8 cellular contexts compared by ENCODE assay signal in the genomic region with DNA sequence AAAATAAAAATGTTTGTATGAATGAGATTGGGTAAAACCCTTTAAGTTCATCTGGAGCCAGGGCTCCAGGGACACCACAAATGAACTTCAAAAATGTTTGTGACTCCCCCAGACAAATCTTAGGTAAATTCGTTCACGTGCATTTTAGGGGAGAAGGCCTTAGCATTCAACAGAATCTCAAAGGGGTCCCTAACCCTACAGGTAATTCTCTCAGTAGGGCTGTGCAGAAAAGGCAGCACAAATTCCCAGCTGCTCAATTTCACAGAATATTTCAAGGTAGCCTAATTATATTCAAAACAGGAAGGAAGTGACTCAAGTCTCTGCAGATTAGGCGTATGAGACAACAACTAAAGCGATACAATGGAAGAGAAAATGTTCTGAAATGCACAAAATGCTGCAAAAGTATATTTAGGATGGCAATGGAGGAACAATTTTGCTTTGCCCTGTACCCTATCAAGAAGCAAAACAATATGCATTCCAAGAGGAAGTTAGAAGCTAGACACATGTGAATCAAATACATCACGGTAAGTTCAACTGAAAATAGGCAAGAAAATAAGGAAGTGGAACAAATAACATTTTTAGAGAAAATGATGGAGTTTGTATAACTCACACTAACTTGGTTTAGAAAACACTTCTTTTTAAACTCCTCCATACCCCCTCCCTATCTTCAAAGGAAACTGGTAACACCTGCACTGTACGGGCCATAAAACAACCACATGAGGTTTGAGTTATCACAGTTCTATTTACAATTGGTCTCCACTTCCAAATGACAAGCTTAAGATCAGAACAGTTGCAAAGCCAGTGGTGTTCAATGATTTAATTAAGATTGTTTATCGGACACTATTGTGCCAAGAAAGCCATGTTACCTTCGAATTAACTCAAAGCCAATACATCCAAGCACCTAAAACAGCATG. TPM values are rescaled to one million over a fixed set of nuclear protein-coding genes. Genes with fewer than 3 reads are reported as not detected.
A peak's percentile ranks its signal among the peaks of the same experiment; 100 is the strongest.
DNase-seq lines count a peak whose midpoint lies in the region; ATAC-seq and TF ChIP-seq lines count a peak whose summit lies in the region.

No MANE protein-coding gene starts in this region.

- no peak overlapping the region for H2AFZ ChIP-seq in Loucy (ENCODE audit: low read length)

- H3K9me2 ChIP-seq in Loucy (replicated peaks; ENCODE audit: low read depth, low read length), result no peaks in the 10 kb centered on the region

- H3F3A ChIP-seq in Loucy (ENCODE audit: low read depth), result no peaks in the 10 kb centered on the region

- H3K27me3 ChIP-seq in BE2C (no peaks in the 10 kb centered on the region), Loucy (ENCODE audit: insufficient read depth, low read length, poor library complexity, severe bottlenecking) (no peaks in the 10 kb centered on the region)

- peak overlapping the region; percentile 97 for H3K4me2 ChIP-seq in Loucy (ENCODE audit: low read depth, low read length, poor library complexity, severe bottlenecking)

- H3K4me3 ChIP-seq in BE2C (ENCODE audit: low read depth, low read length) (peak overlapping the region; percentile 93), Loucy (ENCODE audit: low read length, poor library complexity, severe bottlenecking) (peak overlapping the region; percentile 88), astrocyte of the spinal cord (ENCODE audit: low read depth, low read length) (peak overlapping the region; percentile 90), mucosa of descending colon (no peak overlapping the region)

- H3K9ac ChIP-seq in Loucy (ENCODE audit: low read depth, low read length, poor library complexity, severe bottlenecking), result peak overlapping the region; percentile 84

- DNase-seq in BE2C (no peak), astrocyte of the spinal cord (ENCODE audit: low read depth, low spot score) (peak; percentile 8), mucosa of descending colon (no peak), DMS153 (lab: John Stamatoyannopoulos, UW) (no peak), ACHN (no peak)

- peaks cover 69% of the 10 kb centered on the region for H3K79me2 ChIP-seq in Loucy (ENCODE audit: insufficient read depth, low read length)

- no peaks in the 10 kb centered on the region for H3K9me3 ChIP-seq in BE2C
- H3K9me3 ChIP-seq in Loucy (ENCODE audit: insufficient read depth, low read depth, low read length), result no peaks in the 10 kb centered on the region
- no peaks in the 10 kb centered on the region for H3K9me3 ChIP-seq in mucosa of descending colon

- TF ChIP-seq CTCF in BE2C (IDR thresholded peaks at IDR 0.05; ENCODE audit: low read depth, low read length) (no peak), Loucy (conservative IDR thresholded peaks at IDR 0.05; ENCODE audit: low read length) (no peak), astrocyte of the spinal cord (IDR thresholded peaks at IDR 0.05; ENCODE audit: low read depth, low read length) (no peak), mucosa of descending colon (IDR thresholded peaks at IDR 0.05) (no peak)

- intact Hi-C loops in mucosa of descending colon (cut with DNase I, micrococcal nuclease), result no loop called here

- ATAC-seq in mucosa of descending colon (peak; percentile 17), GM19463 (IDR thresholded peaks at IDR 0.05; ENCODE audit: unreplicated experiment) (no peak), esophagus mucosa (no peak)

- in situ Hi-C loops in astrocyte of the spinal cord (cut with HindIII; ENCODE audit: low sequenced_read_pairs), result no loop called here
- in situ Hi-C loops in ACHN (cut with HindIII; ENCODE audit: low pct_ligation_motif_present, low pct_unique_long_range_greater_than_20kb, low sequenced_read_pairs), result no loop called here

- peaks cover 37% of the 10 kb centered on the region for H4K20me1 ChIP-seq in Loucy (ENCODE audit: insufficient read depth, low read length, poor library complexity, severe bottlenecking)

- H3K36me3 ChIP-seq in BE2C, result no peaks in the 10 kb centered on the region
- H3K36me3 ChIP-seq in Loucy (ENCODE audit: insufficient read depth, low read length), result peaks cover 12% of the 10 kb centered on the region; the same call in 1 of the 2 replicates
- H3K36me3 ChIP-seq in mucosa of descending colon (ENCODE audit: low read depth), result no peaks in the 10 kb centered on the region

- H3K4me1 ChIP-seq in BE2C (no peaks in the 10 kb centered on the region), Loucy (ENCODE audit: insufficient read depth, low read length, poor library complexity, severe bottlenecking) (peaks cover 50% of the 10 kb centered on the region), mucosa of descending colon (ENCODE audit: low read depth) (peaks cover 10% of the 10 kb centered on the region)

RNA-seq across cellular contexts. Expression of gene GIT2, which starts 1.6 kb away (rescaled TPM):
- polyA plus RNA-seq in BE2C (2012; ENCODE audit: insufficient read depth, insufficient read length, low read depth), result 19.4 TPM
- total RNA-seq in mucosa of descending colon, result 10 to 100 TPM; 33.3 to 46.2 (median 39.6) TPM
- 16.3 TPM for total RNA-seq in esophagus mucosa

RNA-seq across cellular contexts. Expression of gene ANKRD13A, which starts 4.7 kb away (rescaled TPM):
- 10.9 TPM for polyA plus RNA-seq in BE2C (2012; ENCODE audit: insufficient read depth, insufficient read length, low read depth)
- 10 to 100 TPM; 56.0 to 75.2 (median 63.9) TPM for total RNA-seq in mucosa of descending colon
- total RNA-seq in esophagus mucosa, result 31.8 TPM

RNA-seq across cellular contexts. Expression of gene C12orf76, which starts 53.8 kb away (rescaled TPM):
- polyA plus RNA-seq in BE2C (2012; ENCODE audit: insufficient read depth, insufficient read length, low read depth), result 24.5 TPM
- total RNA-seq in mucosa of descending colon (10 to 100 TPM in 1 of 3 donors, 1 to 10 TPM in 2; 8.5 to 12.5 (median 8.8) TPM), esophagus mucosa (3.3 TPM)
